Comparison of ENCODE assay signal across 11 cellular contexts in genomic region chr20:46151936-46152335, GRCh38. TPM values are rescaled to one million over a fixed set of nuclear protein-coding genes. Genes with fewer than 3 reads are reported as not detected.
A peak's percentile ranks its signal among the peaks of the same experiment; 100 is the strongest.
DNase-seq lines count a peak whose midpoint lies in the region; ATAC-seq and TF ChIP-seq lines count a peak whose summit lies in the region.
"Had no signal": no experiment of that assay in that cellular context is flagged by ENCODE, and none has a peak within 500 bp of the region (broad histone marks: within the 10 kb centered on the region; RNA-seq: fewer than 3 reads in every experiment).

No MANE protein-coding gene starts in this region.

- H4K20me1 ChIP-seq in OCI-LY1 (ENCODE audit: insufficient read depth, low read length): no peaks in the 10 kb centered on the region

- peak; percentile 10 to 55 for ATAC-seq in natural killer cell treated with Interleukin-12 subunit alpha and Interleukin-12 subunit beta and Interleukin-15 and Interleukin-18, amount 100 ng/mL, for 72 hours
- ATAC-seq in natural killer cell: no peak
- ATAC-seq in GM19035 (IDR thresholded peaks at IDR 0.05; ENCODE audit: unreplicated experiment): no peak

- H3K36me3 Mint-ChIP-seq in natural killer cell treated with Interleukin-12 subunit alpha and Interleukin-12 subunit beta and Interleukin-15 and Interleukin-18, amount 100 ng/mL, for 72 hours: no peaks in the 10 kb centered on the region
- H3K36me3 Mint-ChIP-seq in natural killer cell (no peaks in the 10 kb centered on the region), type B pancreatic cell (no peaks in the 10 kb centered on the region)

- no peak overlapping the region for H3K4me3 ChIP-seq in OCI-LY1 (ENCODE audit: low read depth, low read length, poor library complexity, severe bottlenecking)
- no peak overlapping the region for H3K4me3 ChIP-seq in epithelial cell of esophagus (ENCODE audit: low read length)
- no peak overlapping the region for H3K4me3 ChIP-seq in dorsolateral prefrontal cortex
- H3K4me3 ChIP-seq: esophagus muscularis mucosa had no signal

- H3F3A ChIP-seq in OCI-LY1 (ENCODE audit: insufficient read depth, low read length): no peaks in the 10 kb centered on the region

- H3K9ac ChIP-seq in OCI-LY1 (ENCODE audit: low read length): no peak overlapping the region

- H3K27me3 ChIP-seq in OCI-LY1 (ENCODE audit: insufficient read depth, low read length) (no peaks in the 10 kb centered on the region), dorsolateral prefrontal cortex (peaks cover 0 to 10% (median 0%) of the 10 kb centered on the region in 45 donors)

- no peaks in the 10 kb centered on the region for H3K9me3 Mint-ChIP-seq in natural killer cell treated with Interleukin-12 subunit alpha and Interleukin-12 subunit beta and Interleukin-15 and Interleukin-18, amount 100 ng/mL, for 72 hours
- H3K9me3 Mint-ChIP-seq in natural killer cell (no peaks in the 10 kb centered on the region), type B pancreatic cell (no peaks in the 10 kb centered on the region)
- H3K9me3 Mint-ChIP-seq: nephron had no signal

- H2AFZ ChIP-seq in OCI-LY1 (ENCODE audit: low read length): no peak overlapping the region

- H3K27ac ChIP-seq in OCI-LY1 (ENCODE audit: low read depth, low read length, poor library complexity, severe bottlenecking): no peak overlapping the region
- H3K27ac ChIP-seq in dorsolateral prefrontal cortex: no peak overlapping the region
- H3K27ac ChIP-seq: esophagus muscularis mucosa had no signal

- H3K4me1 ChIP-seq in OCI-LY1 (ENCODE audit: insufficient read depth, low read length, severe bottlenecking): no peaks in the 10 kb centered on the region
- H3K4me1 ChIP-seq: esophagus muscularis mucosa had no signal

- no peak for DNase-seq in natural killer cell treated with Interleukin-12 subunit alpha and Interleukin-12 subunit beta and Interleukin-15 and Interleukin-18, amount 100 ng/mL, for 72 hours (ENCODE audit: low spot score)
- DNase-seq in natural killer cell (no peak), epithelial cell of esophagus (ENCODE audit: low read depth) (no peak), type B pancreatic cell (ENCODE audit: extremely low spot score, unreplicated experiment) (no peak), dorsolateral prefrontal cortex (no peak), NCI-H526 treated with DMSO at 0.1 percent for 48 hours (lab: John Stamatoyannopoulos, UW) (no peak)
- DNase-seq: NCI-H345 had no signal

- H3K4me2 ChIP-seq in OCI-LY1 (ENCODE audit: low read length): no peak overlapping the region

- intact Hi-C loops in natural killer cell (cut with micrococcal nuclease): no loop called here
- intact Hi-C loops in dorsolateral prefrontal cortex (cut with DNase I): no loop called here

- no peaks in the 10 kb centered on the region for H3K9me2 ChIP-seq in OCI-LY1 (ENCODE audit: low read depth, low read length)

- H3K79me2 ChIP-seq in OCI-LY1 (ENCODE audit: insufficient read depth, low read length): no peaks in the 10 kb centered on the region

- H3K27ac Mint-ChIP-seq in natural killer cell treated with Interleukin-12 subunit alpha and Interleukin-12 subunit beta and Interleukin-15 and Interleukin-18, amount 100 ng/mL, for 72 hours: no peak overlapping the region
- H3K27ac Mint-ChIP-seq in natural killer cell: no peak overlapping the region
- H3K27ac Mint-ChIP-seq in type B pancreatic cell: no peak overlapping the region
- H3K27ac Mint-ChIP-seq: nephron had no signal

- peaks cover 13 to 14% of the 10 kb centered on the region in 2 donors for H3K27me3 Mint-ChIP-seq in natural killer cell treated with Interleukin-12 subunit alpha and Interleukin-12 subunit beta and Interleukin-15 and Interleukin-18, amount 100 ng/mL, for 72 hours
- H3K27me3 Mint-ChIP-seq in natural killer cell (ENCODE audit: low read depth in 2 of 2) (peaks cover 0 to 14% of the 10 kb centered on the region in 2 donors), type B pancreatic cell (peaks cover 5% of the 10 kb centered on the region)

- no peaks in the 10 kb centered on the region for H3K9me3 ChIP-seq in OCI-LY1 (ENCODE audit: low read length)
- H3K9me3 ChIP-seq: esophagus muscularis mucosa had no signal

- TF ChIP-seq CTCF in natural killer cell (IDR thresholded peaks at IDR 0.05) (no peak), OCI-LY1 (IDR thresholded peaks at IDR 0.05; ENCODE audit: low read length) (peak; percentile 65), epithelial cell of esophagus (IDR thresholded peaks at IDR 0.05; ENCODE audit: insufficient read depth, low read depth, low read length, missing control alignments) (peak; percentile 15), type B pancreatic cell (conservative IDR thresholded peaks at IDR 0.05) (peak; percentile 65), dorsolateral prefrontal cortex (IDR thresholded peaks at IDR 0.05 in 54 of 56, conservative IDR thresholded peaks at IDR 0.05 in 2 of 56; ENCODE audit: low read depth in 1 of 56, partially characterized antibody in 56 of 56) (peak in 8 of 56 donors; percentile 10 to 29 (median 16))

- no peak overlapping the region for H3K4me3 Mint-ChIP-seq in natural killer cell treated with Interleukin-12 subunit alpha and Interleukin-12 subunit beta and Interleukin-15 and Interleukin-18, amount 100 ng/mL, for 72 hours
- H3K4me3 Mint-ChIP-seq in natural killer cell (no peak overlapping the region), type B pancreatic cell (no peak overlapping the region)
- H3K4me3 Mint-ChIP-seq: nephron had no signal

- no peaks in the 10 kb centered on the region for H3K36me3 ChIP-seq in OCI-LY1 (ENCODE audit: insufficient read depth, low read length)
- H3K36me3 ChIP-seq: esophagus muscularis mucosa had no signal

- no peaks in the 10 kb centered on the region for H3K4me1 Mint-ChIP-seq in natural killer cell treated with Interleukin-12 subunit alpha and Interleukin-12 subunit beta and Interleukin-15 and Interleukin-18, amount 100 ng/mL, for 72 hours (ENCODE audit: low read depth in 2 of 2)
- H3K4me1 Mint-ChIP-seq in natural killer cell (no peaks in the 10 kb centered on the region), type B pancreatic cell (ENCODE audit: unreplicated experiment) (no peaks in the 10 kb centered on the region)

RNA-seq across cellular contexts. Expression of gene CD40, which starts 33.8 kb away (rescaled TPM):
- 10 to 100 TPM in 1 of 2 donors, 1 to 10 TPM in 1; 6.7 to 32.7 TPM for total RNA-seq in natural killer cell treated with Interleukin-12 subunit alpha and Interleukin-12 subunit beta and Interleukin-15 and Interleukin-18, amount 100 ng/mL, for 72 hours
- total RNA-seq in natural killer cell (1 to 10 TPM; 7.1 to 9.1 (median 7.2) TPM), type B pancreatic cell (ENCODE audit: low replicate concordance) (0.40 and 1.5 TPM in 2 replicates), dorsolateral prefrontal cortex (10 to 100 TPM in 5 of 120 experiments, 1 to 10 TPM in 115; 1.9 to 12.6 (median 5.2) TPM)

Comparison
In these comparisons a context has a peak if more than half of its experiments do, and no peak if none do; other contexts are left out.
1. ATAC-seq: peak in natural killer cell treated with Interleukin-12 subunit alpha and Interleukin-12 subunit beta and Interleukin-15 and Interleukin-18, amount 100 ng/mL, for 72 hours (2 of 2); none in natural killer cell (0 of 3) and GM19035 (single experiment).